ENCODE assay signal across 8 cellular contexts in genomic region chr21:43345746-43346409, GRCh38.
DNase-seq lines count a peak whose midpoint lies in the region; ATAC-seq and TF ChIP-seq lines count a peak whose summit lies in the region.

No MANE protein-coding gene starts in this region.

- peak overlapping the region; percentile 10 for H3K27ac ChIP-seq in mammary epithelial cell (ENCODE audit: insufficient read depth, low read depth, low read length)

- H4K20me1 ChIP-seq in mammary epithelial cell (ENCODE audit: insufficient read depth, low read length): no peaks in the 10 kb centered on the region

- H3K9me3 ChIP-seq in mammary epithelial cell (replicated peaks; ENCODE audit: insufficient read depth, low read length): no peaks in the 10 kb centered on the region

- peaks cover 2% of the 10 kb centered on the region for H3K4me1 Mint-ChIP-seq in activated T-helper 2 cell treated with anti-CD3 and anti-CD28 coated beads, Interferon-gamma antibody, Interleukin-2, Interleukin-4, amounts not matched to agents 10 μg/mL and 5 μg/mL and 100 μg/mL, durations not matched to agents 14 hours and 24 hours and 36 hours (ENCODE audit: low read depth)

- H3K4me1 ChIP-seq in mammary epithelial cell (ENCODE audit: insufficient read depth, low read length): peaks cover 44% of the 10 kb centered on the region

- no peak for ATAC-seq in HG02623 (IDR thresholded peaks at IDR 0.05; ENCODE audit: unreplicated experiment)

- H3K4me3 Mint-ChIP-seq in activated T-helper 2 cell treated with anti-CD3 and anti-CD28 coated beads, Interferon-gamma antibody, Interleukin-2, Interleukin-4, amounts not matched to agents 10 μg/mL and 5 μg/mL and 100 μg/mL, durations not matched to agents 14 hours and 24 hours and 36 hours (ENCODE audit: low read depth): no peak overlapping the region

- H3K4me2 ChIP-seq in mammary epithelial cell (ENCODE audit: insufficient read depth, low read depth, low read length): no peak overlapping the region

- no peaks in the 10 kb centered on the region for H3K36me3 ChIP-seq in mammary epithelial cell (ENCODE audit: insufficient read depth, low read length)

- TF ChIP-seq CTCF in mammary epithelial cell (conservative IDR thresholded peaks at IDR 0.05 in 1 of 2, IDR thresholded peaks at IDR 0.05 in 1 of 2; ENCODE audit: extremely low read depth in 1 of 2, insufficient read depth in 1 of 2, low read depth in 1 of 2, low read length in 2 of 2): no peak

- dilution Hi-C loops in mammary epithelial cell (cut with HindIII; ENCODE audit: low sequenced_read_pairs): no loop called here

- no peaks in the 10 kb centered on the region for H3K36me3 Mint-ChIP-seq in activated T-helper 2 cell treated with anti-CD3 and anti-CD28 coated beads, Interferon-gamma antibody, Interleukin-2, Interleukin-4, amounts not matched to agents 10 μg/mL and 5 μg/mL and 100 μg/mL, durations not matched to agents 14 hours and 24 hours and 36 hours (ENCODE audit: low read depth)

- BruUV-seq in mammary epithelial cell (replicated peaks; lab: Mats Ljungman, UMichigan): no TSS peak

- WGBS in mammary epithelial cell (ENCODE audit: low coverage, missing lambda C conversion rate): 67% methylated on average over 29 of the region's 29 CpGs

- no peaks in the 10 kb centered on the region for H3K9me3 Mint-ChIP-seq in activated T-helper 2 cell treated with anti-CD3 and anti-CD28 coated beads, Interferon-gamma antibody, Interleukin-2, Interleukin-4, amounts not matched to agents 10 μg/mL and 5 μg/mL and 100 μg/mL, durations not matched to agents 14 hours and 24 hours and 36 hours

- in situ Hi-C loops in mammary epithelial cell (cut with MboI; ENCODE audit: low sequenced_read_pairs in 2 of 2): no loop called here

- no peaks in the 10 kb centered on the region for H3K79me2 ChIP-seq in mammary epithelial cell (ENCODE audit: insufficient read depth, low read length)

- H2AFZ ChIP-seq in mammary epithelial cell (ENCODE audit: low read depth, low read length): peak overlapping the region; percentile 57

- CTCF ChIA-PET in mammary epithelial cell (lab: Charles Lee; ENCODE audit: low non-redundant PET): no interaction called here

- no peaks in the 10 kb centered on the region for H3K27me3 ChIP-seq in mammary epithelial cell (ENCODE audit: insufficient read depth, low read length)

- H3K27me3 Mint-ChIP-seq in activated T-helper 2 cell treated with anti-CD3 and anti-CD28 coated beads, Interferon-gamma antibody, Interleukin-2, Interleukin-4, amounts not matched to agents 10 μg/mL and 5 μg/mL and 100 μg/mL, durations not matched to agents 14 hours and 24 hours and 36 hours (ENCODE audit: low read depth): no peaks in the 10 kb centered on the region

- H3K27ac Mint-ChIP-seq in activated T-helper 2 cell treated with anti-CD3 and anti-CD28 coated beads, Interferon-gamma antibody, Interleukin-2, Interleukin-4, amounts not matched to agents 10 μg/mL and 5 μg/mL and 100 μg/mL, durations not matched to agents 14 hours and 24 hours and 36 hours: no peak overlapping the region

- DNase-seq in SKM-1 treated with dmso at 0.1 percent for 144 hours (lab: John Stamatoyannopoulos, UW; ENCODE audit: unreplicated experiment) (peak; percentile 37), SKM-1 (lab: John Stamatoyannopoulos, UW; ENCODE audit: unreplicated experiment) (no peak), NOMO-1 (lab: John Stamatoyannopoulos, UW; ENCODE audit: unreplicated experiment in 2 of 2) (peak; percentile 62 to 66), mammary epithelial cell (peak; percentile 66), renal cortical epithelial cell (ENCODE audit: low read depth) (peak; percentile 60), OCI-M2 (lab: John Stamatoyannopoulos, UW; ENCODE audit: unreplicated experiment) (no peak)
- DNase-seq in activated T-helper 2 cell treated with anti-CD3 and anti-CD28 coated beads, Interferon-gamma antibody, Interleukin-2, Interleukin-4, amounts not matched to agents 10 μg/mL and 5 μg/mL and 100 μg/mL, durations not matched to agents 14 hours and 24 hours and 36 hours (ENCODE audit: low spot score): no peak

- no peak overlapping the region for H3K9ac ChIP-seq in mammary epithelial cell (ENCODE audit: insufficient read depth, low read length)

- no peak overlapping the region for H3K4me3 ChIP-seq in mammary epithelial cell (replicated peaks in 1 of 3; ENCODE audit: insufficient read depth in 1 of 3, low read depth in 2 of 3, low read length in 3 of 3)

- intact Hi-C loops in mammary epithelial cell (cut with micrococcal nuclease): no loop called here
- intact Hi-C loops in activated T-helper 2 cell treated with anti-CD3 and anti-CD28 coated beads, Interferon-gamma antibody, Interleukin-2, Interleukin-4, amounts not matched to agents 10 μg/mL and 5 μg/mL and 100 μg/mL, durations not matched to agents 14 hours and 24 hours and 36 hours (cut with micrococcal nuclease): no loop called here

Comparison
In these comparisons a context has a peak if more than half of its experiments do, and no peak if none do; other contexts are left out.
1. DNase-seq: peak in SKM-1 treated with dmso at 0.1 percent for 144 hours (single experiment), NOMO-1 (2 of 2), mammary epithelial cell (single experiment) and renal cortical epithelial cell (single experiment); none in SKM-1 (single experiment), activated T-helper 2 cell treated with anti-CD3 and anti-CD28 coated beads, Interferon-gamma antibody, Interleukin-2, Interleukin-4, amounts not matched to agents 10 μg/mL and 5 μg/mL and 100 μg/mL, durations not matched to agents 14 hours and 24 hours and 36 hours (single experiment) and OCI-M2 (single experiment).